ENCODE assay signal across 24 cellular contexts in the genomic region with DNA sequence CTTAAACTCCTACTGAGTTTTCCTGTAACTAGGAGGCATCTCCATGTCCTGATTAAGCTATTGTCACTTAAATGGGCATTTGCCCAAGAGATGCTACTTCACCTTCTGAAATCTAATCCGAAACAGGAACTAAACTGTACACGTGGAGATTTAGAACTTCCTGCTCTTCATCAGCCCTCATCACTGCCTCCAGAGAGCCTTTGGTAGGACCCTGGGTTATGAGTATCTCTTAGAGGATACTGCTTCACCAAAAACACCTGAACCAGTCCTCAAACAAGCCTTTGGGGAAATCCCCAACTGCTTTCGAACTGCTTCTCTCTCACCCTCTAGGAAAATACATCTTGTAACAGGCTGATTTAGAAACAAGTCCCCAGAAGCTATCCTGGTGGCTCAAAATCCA.
DNase-seq lines count a peak whose midpoint lies in the region; ATAC-seq and TF ChIP-seq lines count a peak whose summit lies in the region.
"Had no signal": no experiment of that assay in that cellular context is flagged by ENCODE, and none has a peak within 500 bp of the region (broad histone marks: within the 10 kb centered on the region; RNA-seq: fewer than 3 reads in every experiment).

No MANE protein-coding gene starts in this region.

- no peak overlapping the region for H3K4me3 Mint-ChIP-seq in T-helper 2 cell treated with Interferon-gamma antibody and Interleukin-4, amounts not matched to agents 5 μg/mL and 100 μg/mL, for 36 hours

- no peaks in the 10 kb centered on the region for H3K36me3 Mint-ChIP-seq in T-helper 2 cell treated with Interferon-gamma antibody and Interleukin-4, amounts not matched to agents 5 μg/mL and 100 μg/mL, for 36 hours (ENCODE audit: low read depth)

- H3K4me3 ChIP-seq in GM06990 (replicated peaks; ENCODE audit: low read depth, low read length) = no peak overlapping the region
- H3K4me3 ChIP-seq: BLaER1, hepatocyte had no signal

- peak; percentile 49 for ATAC-seq in GM19043 (IDR thresholded peaks at IDR 0.05; ENCODE audit: low read depth, unreplicated experiment)
- peak; percentile 65 for ATAC-seq in GM21723 (IDR thresholded peaks at IDR 0.05; ENCODE audit: unreplicated experiment)
- ATAC-seq in HG03432 (IDR thresholded peaks at IDR 0.05; ENCODE audit: unreplicated experiment) = peak; percentile 70
- ATAC-seq: activated CD4-positive, CD25-positive, alpha-beta regulatory T cell treated with anti-CD3 and anti-CD28 coated beads, Interleukin-2, amount 50 U/mL, for 24 hours had no signal

- no peak overlapping the region for H3K27ac Mint-ChIP-seq in T-helper 2 cell treated with Interferon-gamma antibody and Interleukin-4, amounts not matched to agents 5 μg/mL and 100 μg/mL, for 36 hours

- no peaks in the 10 kb centered on the region for H3K4me1 Mint-ChIP-seq in T-helper 2 cell treated with Interferon-gamma antibody and Interleukin-4, amounts not matched to agents 5 μg/mL and 100 μg/mL, for 36 hours (ENCODE audit: low read depth)

- DNase-seq in GM06990 (ENCODE audit: extremely low read depth, insufficient read length) = peak; percentile 22
- no peak for DNase-seq in NCI-H1048 (lab: John Stamatoyannopoulos, UW)
- DNase-seq in T-helper 2 cell treated with Interferon-gamma antibody and Interleukin-4, amounts not matched to agents 5 μg/mL and 100 μg/mL, for 36 hours (ENCODE audit: low spot score) = no peak
- DNase-seq in NCI-H2081 (lab: John Stamatoyannopoulos, UW) = no peak
- DNase-seq in GDM1 (lab: John Stamatoyannopoulos, UW) = no peak
- DNase-seq: activated CD8-positive, alpha-beta memory T cell treated with anti-CD3 and anti-CD28 coated beads for 24 hours; activated naive CD4-positive, alpha-beta T cell treated with anti-CD3 and anti-CD28 coated beads, Interleukin-2, amount 50 U/mL, for 16 hours; activated T-cell treated with anti-CD3 and anti-CD28 coated beads, Interleukin-2, amount 50 U/mL, for 48 hours; aorta; Calu3; central memory CD4-positive, alpha-beta T cell; foreskin fibroblast; KG1; NCI-H2227 treated with DMSO at 0.1 percent for 48 hours; NCI-H82; nucleus accumbens; SK-N-SH; stimulated activated CD4-positive, alpha-beta T cell treated with anti-CD3 and anti-CD28 coated beads, Interleukin-12 subunit alpha, Interleukin-12 subunit beta, amount 100 ng/mL, for 4 hours had no signal

- no peaks in the 10 kb centered on the region for H3K9me3 Mint-ChIP-seq in T-helper 2 cell treated with Interferon-gamma antibody and Interleukin-4, amounts not matched to agents 5 μg/mL and 100 μg/mL, for 36 hours

- H3K36me3 ChIP-seq in GM06990 (ENCODE audit: control insufficient read depth, insufficient read depth, low read length) = no peaks in the 10 kb centered on the region
- H3K36me3 ChIP-seq: BLaER1 had no signal

- no peaks in the 10 kb centered on the region for H3K27me3 Mint-ChIP-seq in T-helper 2 cell treated with Interferon-gamma antibody and Interleukin-4, amounts not matched to agents 5 μg/mL and 100 μg/mL, for 36 hours (ENCODE audit: low read depth)

- H3K27me3 ChIP-seq in GM06990 (replicated peaks; ENCODE audit: control insufficient read depth, insufficient read depth, low read length) = no peaks in the 10 kb centered on the region
- H3K27me3 ChIP-seq: BLaER1, hepatocyte had no signal

- no peak for TF ChIP-seq CTCF in GM06990 (IDR thresholded peaks at IDR 0.05; ENCODE audit: insufficient read depth, low read length, poor library complexity, severe bottlenecking)
